ENCODE assay signal across 18 cellular contexts in the genomic region with DNA sequence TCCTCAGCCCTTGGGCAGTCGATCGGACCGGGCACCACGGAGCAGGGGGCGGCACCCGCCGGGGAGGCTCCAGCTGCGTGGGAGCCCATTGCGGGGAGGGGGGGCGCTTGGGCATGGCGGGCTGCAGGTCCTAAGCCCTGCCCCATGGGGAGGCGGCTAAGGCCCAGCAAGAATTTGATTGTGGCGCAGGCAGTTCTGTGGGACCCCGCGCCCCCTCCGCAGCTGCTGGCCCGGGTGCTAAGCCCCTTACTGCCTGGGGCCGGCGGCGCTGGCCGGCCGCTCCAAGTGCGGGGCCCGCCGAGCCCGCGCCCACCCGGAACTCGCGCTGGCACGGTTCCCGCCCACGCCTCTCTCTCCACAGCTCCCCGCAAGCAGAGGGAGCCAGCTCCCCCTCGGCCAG.
"Had no signal": no experiment of that assay in that cellular context is flagged by ENCODE, and none has a peak within 500 bp of the region (broad histone marks: within the 10 kb centered on the region; RNA-seq: fewer than 3 reads in every experiment).

No MANE protein-coding gene starts in this region.

- DNase-seq: stimulated activated CD4-positive, alpha-beta T cell treated with anti-CD3 and anti-CD28 coated beads, Interleukin-2, amount 100 ng/mL, for 48 hours; stimulated activated CD4-positive, alpha-beta T cell treated with anti-CD3 and anti-CD28 coated beads, Interleukin-4, amount 100 ng/mL, for 1 hour; stimulated activated CD4-positive, alpha-beta T cell treated with anti-CD3 and anti-CD28 coated beads, Interleukin-4, amount 100 ng/mL, for 24 hours; stimulated activated CD4-positive, alpha-beta T cell treated with anti-CD3 and anti-CD28 coated beads, Interleukin-4, amount 100 ng/mL, for 4 hours; stimulated activated CD8-positive, alpha-beta memory T cell treated with anti-CD3 and anti-CD28 coated beads, Interleukin-4, amount 100 ng/mL, for 48 hours; stimulated activated naive B cell treated with anti-CD40 and anti-IgM and Interleukin-4, amounts not matched to agents 10 μg/mL and 1 μg/mL and 100 μg/mL, for 72 hours; stimulated activated naive CD4-positive, alpha-beta T cell; stimulated activated naive CD4-positive, alpha-beta T cell treated with Interleukin-2 at 50 U/mL for 16 hours; stimulated activated naive CD8-positive, alpha-beta T cell treated with anti-CD3 and anti-CD28 coated beads, Interleukin-15, amount 100 ng/mL, for 72 hours; stimulated activated naive CD8-positive, alpha-beta T cell treated with anti-CD3 and anti-CD28 coated beads, Interleukin-15, Interleukin-2, amounts not matched to agents 100 U/mL and 50 U/mL, for 24 hours; stomach; substantia nigra; thyroid gland; tibial artery; transverse colon; trophoblast cell; upper lobe of right lung; uterus had no signal
